8 cellular contexts compared by ENCODE assay signal in the genomic region with DNA sequence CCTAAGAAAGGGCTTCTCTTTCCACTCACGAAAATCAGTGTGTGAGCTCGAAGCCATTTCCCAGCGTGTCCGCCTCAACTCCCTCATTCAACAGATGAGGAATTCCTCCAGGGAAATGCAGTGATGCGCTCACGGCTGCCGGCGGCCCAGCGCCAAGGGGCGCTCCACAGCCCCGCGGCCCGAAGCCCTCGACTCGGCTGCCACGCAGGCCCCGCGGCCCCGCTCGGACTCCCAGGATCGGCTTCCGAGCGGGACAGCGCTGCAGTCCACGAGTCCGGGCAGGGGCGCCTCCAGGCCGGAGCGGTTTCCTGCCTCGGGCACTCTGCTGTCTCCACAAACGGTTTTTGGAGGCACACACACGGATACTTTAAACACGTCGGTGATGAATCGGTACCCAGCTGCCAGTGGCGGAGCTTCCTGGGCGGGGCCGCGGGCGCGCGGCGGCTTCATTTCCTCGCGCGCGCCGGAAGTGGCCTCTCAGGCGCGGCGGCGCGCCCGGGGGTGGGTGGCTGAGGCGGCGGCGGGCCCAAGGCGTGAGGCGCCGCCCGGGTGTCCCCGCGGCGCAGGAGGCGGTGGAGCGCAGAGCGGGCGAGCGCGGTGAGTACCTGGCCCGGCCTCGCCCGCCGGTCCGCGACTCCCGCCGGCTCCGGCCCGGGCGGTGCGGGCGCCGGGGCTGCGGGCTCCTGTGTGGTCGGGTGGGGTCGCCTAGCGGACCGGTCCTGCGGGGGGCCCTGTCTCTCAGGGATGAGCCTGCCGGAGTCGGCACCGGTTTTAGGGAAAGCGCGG. TPM values are rescaled to one million over a fixed set of nuclear protein-coding genes. Genes with fewer than 3 reads are reported as not detected.
DNase-seq lines count a peak whose midpoint lies in the region; TF ChIP-seq lines count a peak whose summit lies in the region.

A gene with protein sequence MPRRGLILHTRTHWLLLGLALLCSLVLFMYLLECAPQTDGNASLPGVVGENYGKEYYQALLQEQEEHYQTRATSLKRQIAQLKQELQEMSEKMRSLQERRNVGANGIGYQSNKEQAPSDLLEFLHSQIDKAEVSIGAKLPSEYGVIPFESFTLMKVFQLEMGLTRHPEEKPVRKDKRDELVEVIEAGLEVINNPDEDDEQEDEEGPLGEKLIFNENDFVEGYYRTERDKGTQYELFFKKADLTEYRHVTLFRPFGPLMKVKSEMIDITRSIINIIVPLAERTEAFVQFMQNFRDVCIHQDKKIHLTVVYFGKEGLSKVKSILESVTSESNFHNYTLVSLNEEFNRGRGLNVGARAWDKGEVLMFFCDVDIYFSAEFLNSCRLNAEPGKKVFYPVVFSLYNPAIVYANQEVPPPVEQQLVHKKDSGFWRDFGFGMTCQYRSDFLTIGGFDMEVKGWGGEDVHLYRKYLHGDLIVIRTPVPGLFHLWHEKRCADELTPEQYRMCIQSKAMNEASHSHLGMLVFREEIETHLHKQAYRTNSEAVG (plus strand): TSS at position 475 of the 786 bp plus-strand sequence. CDS start 16,705 bp downstream, outside the sequence.

- H3K4me1 ChIP-seq in SJSA1 (replicated peaks) (peaks cover 28% of the 10 kb centered on the region), neuron (ENCODE audit: insufficient read depth, low read length) (peaks cover 10% of the 10 kb centered on the region)

- no peak for TF ChIP-seq CTCF in LNCaP clone FGC (IDR thresholded peaks at IDR 0.05; ENCODE audit: control insufficient read depth, extremely low read depth, insufficient read depth)

- peak within 1 kb of the TSS; percentile 92 for H3K27ac ChIP-seq in SJSA1

- DNase-seq in EL (peak; percentile 91), GOT3 (lab: John Stamatoyannopoulos, UW) (peak; percentile 76), LNCaP clone FGC (ENCODE audit: low read depth) (peak; percentile 45), SJSA1 (ENCODE audit: low read depth in 1 of 2, low spot score in 2 of 2) (peak; percentile 79 to 85), foreskin melanocyte (peak; percentile 77), stromal cell of bone marrow (ENCODE audit: low read depth) (peak; percentile 84)
- peak; percentile 78 for DNase-seq in activated gamma-delta T cell treated with anti-CD3 and anti-CD28 coated beads, Interleukin-2, amount 50 U/mL, for 16 hours (ENCODE audit: low read depth)

- H2AFZ ChIP-seq in neuron (ENCODE audit: low read depth, low read length), result peak within 1 kb of the TSS; percentile 100

- H3K9me3 ChIP-seq in SJSA1 (replicated peaks) (no peaks in the 10 kb centered on the region), neuron (ENCODE audit: low read length) (no peaks in the 10 kb centered on the region)

- H3K27me3 ChIP-seq in SJSA1 (replicated peaks), result no peaks in the 10 kb centered on the region
- no peaks in the 10 kb centered on the region for H3K27me3 ChIP-seq in neuron (ENCODE audit: insufficient read depth, low read length)

- H3K36me3 ChIP-seq in SJSA1 (peaks cover 10% of the 10 kb centered on the region), neuron (ENCODE audit: insufficient read depth, low read length) (no peaks in the 10 kb centered on the region)

- H3K4me3 ChIP-seq in LNCaP clone FGC (ENCODE audit: low read depth, low read length) (peak within 1 kb of the TSS; percentile 68), SJSA1 (peak within 1 kb of the TSS; percentile 85), neuron (ENCODE audit: low read length) (peak within 1 kb of the TSS; percentile 68)

RNA-seq across cellular contexts. Expression of the gene that starts here (rescaled TPM):
- 3.7 and 6.7 TPM in 2 replicates for total RNA-seq in SJSA1 (2014; rRNA removed; shearing (Covaris generic))

Comparison
In these comparisons a context has a peak if more than half of its experiments do, and no peak if none do; other contexts are left out.
1. Peak in every context shown above with its lines: DNase-seq, H3K4me3 ChIP-seq and H3K27ac ChIP-seq.